In genomic region chr5:156753846-156754245, GRCh38 we compare ENCODE assay signal across 12 cellular contexts.
"Had no signal": no experiment of that assay in that cellular context is flagged by ENCODE, and none has a peak within 500 bp of the region (broad histone marks: within the 10 kb centered on the region; RNA-seq: fewer than 3 reads in every experiment).

No MANE protein-coding gene starts in this region.

- H3K27me3 ChIP-seq: breast epithelium, hepatocyte, neural progenitor cell, tibial artery had no signal

- FAIRE-seq: kidney had no signal

- ATAC-seq: left ventricle myocardium superior had no signal

- H3K9me3 ChIP-seq: breast epithelium, tibial artery had no signal

- H3K4me3 ChIP-seq: breast epithelium, hepatocyte, neural progenitor cell, tibial artery had no signal

- H3K4me1 Mint-ChIP-seq: neural progenitor cell had no signal

- H3K9me3 Mint-ChIP-seq: neural progenitor cell had no signal

- H3K27ac ChIP-seq: breast epithelium, hepatocyte, neural progenitor cell, parathyroid adenoma, tibial artery had no signal

- H3K36me3 ChIP-seq: breast epithelium, neural progenitor cell had no signal

- H3K36me3 Mint-ChIP-seq: neural progenitor cell had no signal

- H3K4me3 Mint-ChIP-seq: neural progenitor cell had no signal

- H3K27ac Mint-ChIP-seq: neural progenitor cell had no signal

- DNase-seq: aorta; dermis blood vessel endothelial cell; kidney; left ventricle myocardium superior; mesenchymal stem cell; SHP77 treated with DMSO at 0.1 percent for 48 hours; stimulated activated CD4-positive, alpha-beta T cell treated with anti-CD3 and anti-CD28 coated beads, Interleukin-4, amount 100 ng/mL, for 24 hours; tibial artery had no signal

- H3K4me1 ChIP-seq: breast epithelium, neural progenitor cell, parathyroid adenoma, tibial artery had no signal
